Comparison of ENCODE assay signal across 8 cellular contexts in genomic region chr11:16788141-16789060, GRCh38. TPM values are rescaled to one million over a fixed set of nuclear protein-coding genes. Genes with fewer than 3 reads are reported as not detected.
DNase-seq lines count a peak whose midpoint lies in the region; ATAC-seq and TF ChIP-seq lines count a peak whose summit lies in the region.

No MANE protein-coding gene starts in this region.

- intact Hi-C loops in HCT116 (cut with micrococcal nuclease), result loop anchor here (1.0 to 5.0 kb wide), 3 partner anchors 149 to 275 kb away; no protein-coding TSS in a partner anchor

- TF ChIP-seq RAD21 in HCT116 (IDR thresholded peaks at IDR 0.05; ENCODE audit: low read depth), result peak; percentile 81

- H3K36me3 ChIP-seq in HCT116 (ENCODE audit: control insufficient read depth in 1 of 2, insufficient read depth in 2 of 2, low read length in 2 of 2) (no peaks in the 10 kb centered on the region), iPS DF 6.9 (ENCODE audit: control insufficient read depth, insufficient read depth, low read length) (peaks cover 7% of the 10 kb centered on the region; the same call in 1 of the 2 replicates)

- H3K9ac ChIP-seq in HCT116 (ENCODE audit: low read length), result peak overlapping the region; percentile 29; the same call in 1 of the 2 replicates

- ATAC-seq in HCT116 (peak; percentile 83), HG03457 (IDR thresholded peaks at IDR 0.05; ENCODE audit: unreplicated experiment) (no peak)

- peak; percentile 94 for TF ChIP-seq CTCF in GM10266 (IDR thresholded peaks at IDR 0.05; ENCODE audit: control insufficient read depth, insufficient read depth, low read depth, missing control alignments)
- peak; percentile 72 to 99 (median 98) for TF ChIP-seq CTCF in HCT116 (IDR thresholded peaks at IDR 0.05 in 2 of 3, conservative IDR thresholded peaks at IDR 0.05 in 1 of 3; ENCODE audit: borderline replicate concordance in 1 of 3, insufficient read depth in 1 of 3, low read depth in 2 of 3, low read length in 2 of 3)
- TF ChIP-seq CTCF in brain (conservative IDR thresholded peaks at IDR 0.05), result peak; percentile 83 to 90

- peaks cover 13% of the 10 kb centered on the region for H3K4me1 Mint-ChIP-seq in brain

- H3K79me2 ChIP-seq in HCT116 (ENCODE audit: insufficient read depth, low read length), result no peaks in the 10 kb centered on the region

- H3K4me3 Mint-ChIP-seq in brain, result no peak overlapping the region

- H3K9me2 ChIP-seq in HCT116 (ENCODE audit: insufficient read depth), result no peaks in the 10 kb centered on the region

- no peaks in the 10 kb centered on the region for H3K27me3 Mint-ChIP-seq in brain

- no peaks in the 10 kb centered on the region for H3K27me3 ChIP-seq in HCT116 (ENCODE audit: insufficient read depth, low read length)
- H3K27me3 ChIP-seq in iPS DF 6.9 (ENCODE audit: control insufficient read depth, insufficient read depth, low read length), result no peaks in the 10 kb centered on the region

- H3K27ac ChIP-seq in HCT116 (ENCODE audit: low read depth, low read length) (peak overlapping the region; percentile 37), iPS DF 6.9 (ENCODE audit: low read length) (no peak overlapping the region)

- no peak for TF ChIP-seq POLR2A in HCT116 (IDR thresholded peaks at IDR 0.05; ENCODE audit: borderline replicate concordance, extremely low read depth, insufficient read depth, insufficient read length)

- RAD21 ChIA-PET in HCT116 (lab: Charles Lee; ENCODE audit: low non-redundant PET in 1 of 2, low total read pairs in 2 of 2, uncharacterized antibody in 2 of 2, unreplicated experiment in 2 of 2), result no interaction called here

- H3K4me3 ChIP-seq in HCT116 (replicated peaks in 1 of 2; ENCODE audit: low read depth in 1 of 2, low read length in 2 of 2) (no peak overlapping the region), iPS DF 6.9 (ENCODE audit: low read length) (no peak overlapping the region)

- no peaks in the 10 kb centered on the region for H3K9me3 Mint-ChIP-seq in brain

- BruUV-seq in HCT116 (replicated peaks; lab: Mats Ljungman, UMichigan), result no TSS peak

- no peaks in the 10 kb centered on the region for H4K20me1 ChIP-seq in HCT116 (ENCODE audit: insufficient read depth)

- peaks cover 28 to 53% of the 10 kb centered on the region in 2 experiments for H3K4me1 ChIP-seq in HCT116 (ENCODE audit: control insufficient read depth in 1 of 2, insufficient read depth in 2 of 2, low read length in 2 of 2)
- H3K4me1 ChIP-seq in iPS DF 6.9 (ENCODE audit: control insufficient read depth, insufficient read depth, low read length), result no peaks in the 10 kb centered on the region

- H3K27ac Mint-ChIP-seq in brain, result peak overlapping the region in 3 of 5 experiments; percentile 31 to 86 (median 81)

- no peaks in the 10 kb centered on the region for H3K36me3 Mint-ChIP-seq in brain

- H2AFZ ChIP-seq in HCT116 (ENCODE audit: low read depth, low read length, poor library complexity, severe bottlenecking), result no peak overlapping the region

- WGBS in iPS DF 6.9 (ENCODE audit: insufficient coverage, insufficient read length), result no CpG with 5 or more reads among the region's 17 CpGs

- POLR2A ChIA-PET in HCT116 (lab: Charles Lee), result no interaction called here

- peak overlapping the region; percentile 70 for H3K4me2 ChIP-seq in HCT116 (ENCODE audit: low read length)

- H3K9me3 ChIP-seq in HCT116 (ENCODE audit: control insufficient read depth in 1 of 2, insufficient read depth in 1 of 2, low read depth in 1 of 2, low read length in 2 of 2), result no peaks in the 10 kb centered on the region
- H3K9me3 ChIP-seq in iPS DF 6.9 (ENCODE audit: control insufficient read depth, insufficient read depth, low read length), result no peaks in the 10 kb centered on the region

- CTCF ChIA-PET in HCT116 (lab: Charles Lee), result interaction anchor here (1.6 to 1.8 kb wide), 2 partner anchors 275 to 304 kb away, joined by 3 to 4 read pairs; no protein-coding TSS in a partner anchor

- peak; percentile 66 for DNase-seq in GM10266 (ENCODE audit: extremely low spot score)
- DNase-seq in HCT116 (ENCODE audit: low read depth, low spot score), result peak; percentile 75
- peak; percentile 1 for DNase-seq in NCI-H128 (lab: John Stamatoyannopoulos, UW; ENCODE audit: unreplicated experiment)
- peak; percentile 64 for DNase-seq in T1000 (lab: John Stamatoyannopoulos, UW)
- peak; percentile 31 for DNase-seq in iPS DF 6.9 (ENCODE audit: low read depth, low spot score)
- DNase-seq in stimulated activated CD4-positive, alpha-beta T cell treated with anti-CD3 and anti-CD28 coated beads, Interleukin-12 subunit alpha, Interleukin-12 subunit beta, amount 100 ng/mL, for 4 hours, result peak; percentile 55

TF ChIP-seq in HCT116, 20 proteins besides CTCF, POLR2A, EP300 and RAD21:
- TF ChIP-seq MAX (IDR thresholded peaks at IDR 0.05) (no peak), ELF1 (IDR thresholded peaks at IDR 0.05; ENCODE audit: borderline replicate concordance, low read depth) (no peak), CEBPB (IDR thresholded peaks at IDR 0.05; ENCODE audit: low read depth) (peak; percentile 61; the same call in 1 of the 2 replicates), JUND (IDR thresholded peaks at IDR 0.05) (peak; percentile 91), FOSL1 (IDR thresholded peaks at IDR 0.05; ENCODE audit: low read depth) (peak; percentile 88), SP1 (IDR thresholded peaks at IDR 0.05; ENCODE audit: low read depth) (peak; percentile 74)

RNA-seq across cellular contexts. Expression of gene C11orf58, which starts 50.0 kb away (rescaled TPM):
- total RNA-seq in HCT116 (2021; ENCODE audit: unreplicated experiment), result 108 TPM
- polyA plus RNA-seq in HCT116 (2012), result 145 and 150 TPM in 2 replicates
- polyA plus RNA-seq in brain (ENCODE audit: insufficient read depth, low read depth, low replicate concordance), result 80.0 TPM

Comparison
In these comparisons a context has a peak if more than half of its experiments do, and no peak if none do; other contexts are left out.
1. DNase-seq: peak in every context shown above with its lines; median percentile 75 in HCT116; 66 in GM10266; 64 in T1000; 55 in stimulated activated CD4-positive, alpha-beta T cell treated with anti-CD3 and anti-CD28 coated beads, Interleukin-12 subunit alpha, Interleukin-12 subunit beta, amount 100 ng/mL, for 4 hours; 31 in iPS DF 6.9; 1 in NCI-H128.